1 cellular context compared by ENCODE assay signal in the genomic region with DNA sequence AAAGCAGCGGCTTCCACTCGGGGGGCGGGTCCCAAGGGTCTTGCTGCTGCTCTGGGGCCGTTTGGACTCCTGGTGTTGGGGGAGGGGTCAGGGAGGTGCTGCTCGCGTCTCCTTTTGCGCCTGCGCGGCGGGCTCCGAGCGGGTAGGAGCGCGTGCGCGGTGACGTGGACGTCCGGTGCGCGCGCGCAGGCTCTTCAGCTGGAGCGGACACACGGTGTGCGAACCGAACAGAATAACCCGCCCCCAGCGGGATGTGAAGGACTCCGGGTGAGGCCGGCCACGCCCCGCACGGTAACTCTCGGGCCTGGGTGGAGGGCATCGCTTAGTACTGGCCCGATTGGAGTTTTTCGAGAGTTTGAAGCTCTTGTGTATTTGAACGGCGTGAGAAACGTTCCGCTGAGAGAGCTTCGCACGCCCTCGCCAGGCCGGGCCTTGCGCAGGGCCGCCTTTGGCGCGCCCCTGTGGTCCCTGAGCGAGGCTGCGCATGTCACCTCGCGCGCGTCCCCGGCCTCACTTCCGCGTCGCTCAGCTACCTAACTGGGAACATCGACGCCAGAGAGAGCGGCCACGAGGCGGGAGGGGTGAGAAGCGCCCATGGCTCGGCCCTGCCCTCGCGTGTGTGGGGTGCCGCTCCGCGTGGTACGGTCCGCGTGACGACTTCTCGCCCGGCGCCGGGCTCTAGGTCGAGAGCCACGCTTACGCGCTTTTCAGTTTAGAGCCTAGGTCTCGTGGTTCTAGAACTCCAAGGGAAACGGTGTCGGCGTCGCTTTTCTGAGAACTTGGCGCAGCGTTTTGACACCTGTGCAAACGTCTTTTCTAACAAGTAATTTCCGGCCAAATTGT.
A peak's percentile ranks its signal among the peaks of the same experiment; 100 is the strongest.
TF ChIP-seq lines count a peak whose summit lies in the region.

A gene (plus strand): TSS at position 171 of the 843 bp plus-strand sequence.

TF ChIP-seq in HepG2, 621 proteins besides CTCF, POLR2A, EP300 and RAD21 (continued from another document and continues in another):
- TF ChIP-seq, protein P1, sequence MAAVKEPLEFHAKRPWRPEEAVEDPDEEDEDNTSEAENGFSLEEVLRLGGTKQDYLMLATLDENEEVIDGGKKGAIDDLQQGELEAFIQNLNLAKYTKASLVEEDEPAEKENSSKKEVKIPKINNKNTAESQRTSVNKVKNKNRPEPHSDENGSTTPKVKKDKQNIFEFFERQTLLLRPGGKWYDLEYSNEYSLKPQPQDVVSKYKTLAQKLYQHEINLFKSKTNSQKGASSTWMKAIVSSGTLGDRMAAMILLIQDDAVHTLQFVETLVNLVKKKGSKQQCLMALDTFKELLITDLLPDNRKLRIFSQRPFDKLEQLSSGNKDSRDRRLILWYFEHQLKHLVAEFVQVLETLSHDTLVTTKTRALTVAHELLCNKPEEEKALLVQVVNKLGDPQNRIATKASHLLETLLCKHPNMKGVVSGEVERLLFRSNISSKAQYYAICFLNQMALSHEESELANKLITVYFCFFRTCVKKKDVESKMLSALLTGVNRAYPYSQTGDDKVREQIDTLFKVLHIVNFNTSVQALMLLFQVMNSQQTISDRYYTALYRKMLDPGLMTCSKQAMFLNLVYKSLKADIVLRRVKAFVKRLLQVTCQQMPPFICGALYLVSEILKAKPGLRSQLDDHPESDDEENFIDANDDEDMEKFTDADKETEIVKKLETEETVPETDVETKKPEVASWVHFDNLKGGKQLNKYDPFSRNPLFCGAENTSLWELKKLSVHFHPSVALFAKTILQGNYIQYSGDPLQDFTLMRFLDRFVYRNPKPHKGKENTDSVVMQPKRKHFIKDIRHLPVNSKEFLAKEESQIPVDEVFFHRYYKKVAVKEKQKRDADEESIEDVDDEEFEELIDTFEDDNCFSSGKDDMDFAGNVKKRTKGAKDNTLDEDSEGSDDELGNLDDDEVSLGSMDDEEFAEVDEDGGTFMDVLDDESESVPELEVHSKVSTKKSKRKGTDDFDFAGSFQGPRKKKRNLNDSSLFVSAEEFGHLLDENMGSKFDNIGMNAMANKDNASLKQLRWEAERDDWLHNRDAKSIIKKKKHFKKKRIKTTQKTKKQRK (IDR thresholded peaks at IDR 0.05; ENCODE audit: low read length): no peak
- TF ChIP-seq, protein P2, sequence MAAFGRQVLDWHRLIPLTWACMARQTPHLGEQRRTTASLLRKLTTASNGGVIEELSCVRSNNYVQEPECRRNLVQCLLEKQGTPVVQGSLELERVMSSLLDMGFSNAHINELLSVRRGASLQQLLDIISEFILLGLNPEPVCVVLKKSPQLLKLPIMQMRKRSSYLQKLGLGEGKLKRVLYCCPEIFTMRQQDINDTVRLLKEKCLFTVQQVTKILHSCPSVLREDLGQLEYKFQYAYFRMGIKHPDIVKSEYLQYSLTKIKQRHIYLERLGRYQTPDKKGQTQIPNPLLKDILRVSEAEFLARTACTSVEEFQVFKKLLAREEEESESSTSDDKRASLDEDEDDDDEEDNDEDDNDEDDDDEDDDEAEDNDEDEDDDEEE (CRISPR knock-in tag; IDR thresholded peaks at IDR 0.05): 0 out of 2 replicates have a peak, but pooled peaks have one; percentile 71
- TF ChIP-seq HNRNPL (IDR thresholded peaks at IDR 0.05; ENCODE audit: low read depth, low read length) (no peak), NR2F2 (IDR thresholded peaks at IDR 0.05; ENCODE audit: borderline replicate concordance, low read depth) (no peak), FOXP1 (IDR thresholded peaks at IDR 0.05) (no peak), FOXP1 (CRISPR knock-in tag; IDR thresholded peaks at IDR 0.05) (no peak), ZNF383 (CRISPR knock-in tag; IDR thresholded peaks at IDR 0.05; ENCODE audit: borderline replicate concordance) (no peak), RFXANK (CRISPR knock-in tag; IDR thresholded peaks at IDR 0.05) (no peak), HDAC6 (IDR thresholded peaks at IDR 0.05; ENCODE audit: low read depth, low read length) (no peak), CHD2 (IDR thresholded peaks at IDR 0.05; ENCODE audit: low read depth, low read length) (no peak), SCMH1 (CRISPR knock-in tag; IDR thresholded peaks at IDR 0.05; ENCODE audit: borderline replicate concordance) (no peak), FOXA1 (IDR thresholded peaks at IDR 0.05) (no peak), FOXA1 (CRISPR knock-in tag; IDR thresholded peaks at IDR 0.05) (no peak), ZNF264 (CRISPR knock-in tag; IDR thresholded peaks at IDR 0.05) (no peak), MAFK (conservative IDR thresholded peaks at IDR 0.05 in 1 of 2, IDR thresholded peaks at IDR 0.05 in 1 of 2; ENCODE audit: low read length in 2 of 2) (no peak), ZNF737 (CRISPR knock-in tag; IDR thresholded peaks at IDR 0.05; ENCODE audit: borderline replicate concordance) (0 out of 2 replicates have a peak, but pooled peaks have one; percentile 30), HNRNPH1 (optimal IDR thresholded peaks at IDR 0.05; ENCODE audit: low read depth, low read length) (no peak), KDM3A (CRISPR knock-in tag; IDR thresholded peaks at IDR 0.05; ENCODE audit: low read depth) (no peak; the same call in 1 of the 2 replicates), ZNF205 (CRISPR knock-in tag; IDR thresholded peaks at IDR 0.05) (no peak), ZKSCAN1 (IDR thresholded peaks at IDR 0.05; ENCODE audit: low read length) (no peak), REL (CRISPR knock-in tag; conservative IDR thresholded peaks at IDR 0.05) (no peak), EED (CRISPR knock-in tag; IDR thresholded peaks at IDR 0.05) (no peak), CEBPG (CRISPR knock-in tag; IDR thresholded peaks at IDR 0.05) (no peak), PTBP1 (IDR thresholded peaks at IDR 0.05; ENCODE audit: low read depth, low read length, poor library complexity, severe bottlenecking) (no peak), PRMT3 (CRISPR knock-in tag; IDR thresholded peaks at IDR 0.05; ENCODE audit: borderline replicate concordance, low read depth) (peak; percentile 75; the same call in 1 of the 2 replicates), TRIM24 (CRISPR knock-in tag; IDR thresholded peaks at IDR 0.05) (no peak), KDM6A (CRISPR knock-in tag; IDR thresholded peaks at IDR 0.05; ENCODE audit: low read depth) (no peak), ZNF180 (CRISPR knock-in tag; IDR thresholded peaks at IDR 0.05; ENCODE audit: borderline replicate concordance, low read depth) (no peak), GATAD2A (CRISPR knock-in tag; IDR thresholded peaks at IDR 0.05) (peak; percentile 24), TBL1XR1 (IDR thresholded peaks at IDR 0.05; ENCODE audit: borderline replicate concordance, low read length, partially characterized antibody) (no peak), PHB2 (IDR thresholded peaks at IDR 0.05; ENCODE audit: partially characterized antibody) (no peak), ONECUT2 (CRISPR knock-in tag; IDR thresholded peaks at IDR 0.05) (no peak; the same call in 1 of the 2 replicates), KDM2A (CRISPR knock-in tag; IDR thresholded peaks at IDR 0.05; ENCODE audit: borderline replicate concordance, low read depth) (peak; percentile 76), RFX3 (CRISPR knock-in tag; IDR thresholded peaks at IDR 0.05) (no peak)
- TF ChIP-seq, protein P3, sequence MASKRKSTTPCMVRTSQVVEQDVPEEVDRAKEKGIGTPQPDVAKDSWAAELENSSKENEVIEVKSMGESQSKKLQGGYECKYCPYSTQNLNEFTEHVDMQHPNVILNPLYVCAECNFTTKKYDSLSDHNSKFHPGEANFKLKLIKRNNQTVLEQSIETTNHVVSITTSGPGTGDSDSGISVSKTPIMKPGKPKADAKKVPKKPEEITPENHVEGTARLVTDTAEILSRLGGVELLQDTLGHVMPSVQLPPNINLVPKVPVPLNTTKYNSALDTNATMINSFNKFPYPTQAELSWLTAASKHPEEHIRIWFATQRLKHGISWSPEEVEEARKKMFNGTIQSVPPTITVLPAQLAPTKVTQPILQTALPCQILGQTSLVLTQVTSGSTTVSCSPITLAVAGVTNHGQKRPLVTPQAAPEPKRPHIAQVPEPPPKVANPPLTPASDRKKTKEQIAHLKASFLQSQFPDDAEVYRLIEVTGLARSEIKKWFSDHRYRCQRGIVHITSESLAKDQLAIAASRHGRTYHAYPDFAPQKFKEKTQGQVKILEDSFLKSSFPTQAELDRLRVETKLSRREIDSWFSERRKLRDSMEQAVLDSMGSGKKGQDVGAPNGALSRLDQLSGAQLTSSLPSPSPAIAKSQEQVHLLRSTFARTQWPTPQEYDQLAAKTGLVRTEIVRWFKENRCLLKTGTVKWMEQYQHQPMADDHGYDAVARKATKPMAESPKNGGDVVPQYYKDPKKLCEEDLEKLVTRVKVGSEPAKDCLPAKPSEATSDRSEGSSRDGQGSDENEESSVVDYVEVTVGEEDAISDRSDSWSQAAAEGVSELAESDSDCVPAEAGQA (IDR thresholded peaks at IDR 0.05; ENCODE audit: low read depth): 0 out of 2 replicates have a peak, but pooled peaks have one; percentile 13
- TF ChIP-seq, protein P3 (CRISPR knock-in tag; IDR thresholded peaks at IDR 0.05; ENCODE audit: borderline replicate concordance): 0 out of 2 replicates have a peak, but pooled peaks have one; percentile 48
- TF ChIP-seq, protein P4, sequence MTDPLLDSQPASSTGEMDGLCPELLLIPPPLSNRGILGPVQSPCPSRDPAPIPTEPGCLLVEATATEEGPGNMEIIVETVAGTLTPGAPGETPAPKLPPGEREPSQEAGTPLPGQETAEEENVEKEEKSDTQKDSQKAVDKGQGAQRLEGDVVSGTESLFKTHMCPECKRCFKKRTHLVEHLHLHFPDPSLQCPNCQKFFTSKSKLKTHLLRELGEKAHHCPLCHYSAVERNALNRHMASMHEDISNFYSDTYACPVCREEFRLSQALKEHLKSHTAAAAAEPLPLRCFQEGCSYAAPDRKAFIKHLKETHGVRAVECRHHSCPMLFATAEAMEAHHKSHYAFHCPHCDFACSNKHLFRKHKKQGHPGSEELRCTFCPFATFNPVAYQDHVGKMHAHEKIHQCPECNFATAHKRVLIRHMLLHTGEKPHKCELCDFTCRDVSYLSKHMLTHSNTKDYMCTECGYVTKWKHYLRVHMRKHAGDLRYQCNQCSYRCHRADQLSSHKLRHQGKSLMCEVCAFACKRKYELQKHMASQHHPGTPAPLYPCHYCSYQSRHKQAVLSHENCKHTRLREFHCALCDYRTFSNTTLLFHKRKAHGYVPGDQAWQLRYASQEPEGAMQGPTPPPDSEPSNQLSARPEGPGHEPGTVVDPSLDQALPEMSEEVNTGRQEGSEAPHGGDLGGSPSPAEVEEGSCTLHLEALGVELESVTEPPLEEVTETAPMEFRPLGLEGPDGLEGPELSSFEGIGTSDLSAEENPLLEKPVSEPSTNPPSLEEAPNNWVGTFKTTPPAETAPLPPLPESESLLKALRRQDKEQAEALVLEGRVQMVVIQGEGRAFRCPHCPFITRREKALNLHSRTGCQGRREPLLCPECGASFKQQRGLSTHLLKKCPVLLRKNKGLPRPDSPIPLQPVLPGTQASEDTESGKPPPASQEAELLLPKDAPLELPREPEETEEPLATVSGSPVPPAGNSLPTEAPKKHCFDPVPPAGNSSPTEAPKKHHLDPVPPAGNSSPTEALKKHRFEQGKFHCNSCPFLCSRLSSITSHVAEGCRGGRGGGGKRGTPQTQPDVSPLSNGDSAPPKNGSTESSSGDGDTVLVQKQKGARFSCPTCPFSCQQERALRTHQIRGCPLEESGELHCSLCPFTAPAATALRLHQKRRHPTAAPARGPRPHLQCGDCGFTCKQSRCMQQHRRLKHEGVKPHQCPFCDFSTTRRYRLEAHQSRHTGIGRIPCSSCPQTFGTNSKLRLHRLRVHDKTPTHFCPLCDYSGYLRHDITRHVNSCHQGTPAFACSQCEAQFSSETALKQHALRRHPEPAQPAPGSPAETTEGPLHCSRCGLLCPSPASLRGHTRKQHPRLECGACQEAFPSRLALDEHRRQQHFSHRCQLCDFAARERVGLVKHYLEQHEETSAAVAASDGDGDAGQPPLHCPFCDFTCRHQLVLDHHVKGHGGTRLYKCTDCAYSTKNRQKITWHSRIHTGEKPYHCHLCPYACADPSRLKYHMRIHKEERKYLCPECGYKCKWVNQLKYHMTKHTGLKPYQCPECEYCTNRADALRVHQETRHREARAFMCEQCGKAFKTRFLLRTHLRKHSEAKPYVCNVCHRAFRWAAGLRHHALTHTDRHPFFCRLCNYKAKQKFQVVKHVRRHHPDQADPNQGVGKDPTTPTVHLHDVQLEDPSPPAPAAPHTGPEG (CRISPR knock-in tag; IDR thresholded peaks at IDR 0.05): peak; percentile 36
- TF ChIP-seq, protein P5, sequence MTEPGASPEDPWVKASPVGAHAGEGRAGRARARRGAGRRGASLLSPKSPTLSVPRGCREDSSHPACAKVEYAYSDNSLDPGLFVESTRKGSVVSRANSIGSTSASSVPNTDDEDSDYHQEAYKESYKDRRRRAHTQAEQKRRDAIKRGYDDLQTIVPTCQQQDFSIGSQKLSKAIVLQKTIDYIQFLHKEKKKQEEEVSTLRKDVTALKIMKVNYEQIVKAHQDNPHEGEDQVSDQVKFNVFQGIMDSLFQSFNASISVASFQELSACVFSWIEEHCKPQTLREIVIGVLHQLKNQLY (CRISPR knock-in tag; IDR thresholded peaks at IDR 0.05): no peak
- TF ChIP-seq, protein P6, sequence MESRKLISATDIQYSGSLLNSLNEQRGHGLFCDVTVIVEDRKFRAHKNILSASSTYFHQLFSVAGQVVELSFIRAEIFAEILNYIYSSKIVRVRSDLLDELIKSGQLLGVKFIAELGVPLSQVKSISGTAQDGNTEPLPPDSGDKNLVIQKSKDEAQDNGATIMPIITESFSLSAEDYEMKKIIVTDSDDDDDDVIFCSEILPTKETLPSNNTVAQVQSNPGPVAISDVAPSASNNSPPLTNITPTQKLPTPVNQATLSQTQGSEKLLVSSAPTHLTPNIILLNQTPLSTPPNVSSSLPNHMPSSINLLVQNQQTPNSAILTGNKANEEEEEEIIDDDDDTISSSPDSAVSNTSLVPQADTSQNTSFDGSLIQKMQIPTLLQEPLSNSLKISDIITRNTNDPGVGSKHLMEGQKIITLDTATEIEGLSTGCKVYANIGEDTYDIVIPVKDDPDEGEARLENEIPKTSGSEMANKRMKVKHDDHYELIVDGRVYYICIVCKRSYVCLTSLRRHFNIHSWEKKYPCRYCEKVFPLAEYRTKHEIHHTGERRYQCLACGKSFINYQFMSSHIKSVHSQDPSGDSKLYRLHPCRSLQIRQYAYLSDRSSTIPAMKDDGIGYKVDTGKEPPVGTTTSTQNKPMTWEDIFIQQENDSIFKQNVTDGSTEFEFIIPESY (CRISPR knock-in tag; IDR thresholded peaks at IDR 0.05): peak; percentile 29; the same call in 1 of the 2 replicates
